8 cellular contexts compared by ENCODE assay signal in genomic region chr1:154935749-154936415, GRCh38. TPM values are rescaled to one million over a fixed set of nuclear protein-coding genes. Genes with fewer than 3 reads are reported as not detected.
DNase-seq lines count a peak whose midpoint lies in the region; ATAC-seq and TF ChIP-seq lines count a peak whose summit lies in the region.

No MANE protein-coding gene starts in this region.

- no peak for TF ChIP-seq CTCF in testis (IDR thresholded peaks at IDR 0.05)

- peak overlapping the region; percentile 98 to 99 for H3K27ac ChIP-seq in testis

- peak overlapping the region; percentile 96 for H3K27ac Mint-ChIP-seq in activated CD8-positive, alpha-beta memory T cell treated with anti-CD3 and anti-CD28 coated beads, Interleukin-2, amount 10 ng/mL, durations not matched to agents 7 days and 5 days
- peak overlapping the region; percentile 96 for H3K27ac Mint-ChIP-seq in activated naive CD8-positive, alpha-beta T cell treated with anti-CD3 and anti-CD28 coated beads for 36 hours

- intact Hi-C loops in testis (cut with DNase I; ENCODE audit: low total_unique reads) = no loop called here

- no peak for DNase-seq in activated CD8-positive, alpha-beta memory T cell treated with anti-CD3 and anti-CD28 coated beads, Interleukin-2, amount 10 ng/mL, durations not matched to agents 7 days and 5 days
- DNase-seq in activated CD8-positive, alpha-beta memory T cell treated with anti-CD3 and anti-CD28 coated beads, Interleukin-2, amount 50 U/mL, for 4 hours = no peak
- no peak for DNase-seq in activated naive CD8-positive, alpha-beta T cell treated with anti-CD3 and anti-CD28 coated beads for 36 hours
- DNase-seq in kidney tubule cell (ENCODE audit: low spot score) (peak; percentile 35), testis (no peak), NCI-H2196 (lab: John Stamatoyannopoulos, UW; ENCODE audit: unreplicated experiment) (no peak)

- no peaks in the 10 kb centered on the region for H3K9me3 ChIP-seq in testis

- 33 to 48% methylated on average over 17 to 20 of the region's 20 CpGs for WGBS in testis, 2 donors

- H3K27me3 ChIP-seq in testis = no peaks in the 10 kb centered on the region

- no peak for ATAC-seq in activated CD8-positive, alpha-beta memory T cell treated with anti-CD3 and anti-CD28 coated beads, Interleukin-2, amount 10 ng/mL, durations not matched to agents 7 days and 5 days
- ATAC-seq in GM21367 (IDR thresholded peaks at IDR 0.05; ENCODE audit: unreplicated experiment) (no peak), GM19455 (IDR thresholded peaks at IDR 0.05; ENCODE audit: unreplicated experiment) (no peak)

- peak overlapping the region; percentile 95 for H3K4me3 Mint-ChIP-seq in activated CD8-positive, alpha-beta memory T cell treated with anti-CD3 and anti-CD28 coated beads, Interleukin-2, amount 10 ng/mL, durations not matched to agents 7 days and 5 days
- peak overlapping the region; percentile 93 for H3K4me3 Mint-ChIP-seq in activated naive CD8-positive, alpha-beta T cell treated with anti-CD3 and anti-CD28 coated beads for 36 hours

- peaks cover 7% of the 10 kb centered on the region for H3K36me3 Mint-ChIP-seq in activated CD8-positive, alpha-beta memory T cell treated with anti-CD3 and anti-CD28 coated beads, Interleukin-2, amount 10 ng/mL, durations not matched to agents 7 days and 5 days
- H3K36me3 Mint-ChIP-seq in activated naive CD8-positive, alpha-beta T cell treated with anti-CD3 and anti-CD28 coated beads for 36 hours = peaks cover 7% of the 10 kb centered on the region

- H3K36me3 ChIP-seq in testis (ENCODE audit: low read depth, missing control alignments) = no peaks in the 10 kb centered on the region

- CTCF ChIA-PET in activated CD8-positive, alpha-beta memory T cell treated with anti-CD3 and anti-CD28 coated beads, Interleukin-2, amount 10 ng/mL, durations not matched to agents 7 days and 5 days (lab: Charles Lee) = interaction anchor here (0.9 to 4.2 kb wide), 23 partner anchors 8 to 376 kb away, joined by 3 to 23 read pairs (median 4); partner anchors contain the start of genes ADAM15, FLAD1, PBXIP1 and PYGO2

- H3K4me1 Mint-ChIP-seq in activated CD8-positive, alpha-beta memory T cell treated with anti-CD3 and anti-CD28 coated beads, Interleukin-2, amount 10 ng/mL, durations not matched to agents 7 days and 5 days = peaks cover 53% of the 10 kb centered on the region
- H3K4me1 Mint-ChIP-seq in activated naive CD8-positive, alpha-beta T cell treated with anti-CD3 and anti-CD28 coated beads for 36 hours = peaks cover 42% of the 10 kb centered on the region

- H3K9me3 Mint-ChIP-seq in activated CD8-positive, alpha-beta memory T cell treated with anti-CD3 and anti-CD28 coated beads, Interleukin-2, amount 10 ng/mL, durations not matched to agents 7 days and 5 days (ENCODE audit: low read depth) = no peaks in the 10 kb centered on the region
- no peaks in the 10 kb centered on the region for H3K9me3 Mint-ChIP-seq in activated naive CD8-positive, alpha-beta T cell treated with anti-CD3 and anti-CD28 coated beads for 36 hours

- H3K27me3 Mint-ChIP-seq in activated CD8-positive, alpha-beta memory T cell treated with anti-CD3 and anti-CD28 coated beads, Interleukin-2, amount 10 ng/mL, durations not matched to agents 7 days and 5 days = no peaks in the 10 kb centered on the region
- H3K27me3 Mint-ChIP-seq in activated naive CD8-positive, alpha-beta T cell treated with anti-CD3 and anti-CD28 coated beads for 36 hours = no peaks in the 10 kb centered on the region

- peak overlapping the region; percentile 74 to 86 for H3K4me3 ChIP-seq in testis

- TF ChIP-seq POLR2A in testis (IDR thresholded peaks at IDR 0.05) = no peak

- H3K4me1 ChIP-seq in testis = peaks cover 26% of the 10 kb centered on the region

RNA-seq across cellular contexts. Expression of gene PMVK, which starts 0.6 kb away (rescaled TPM):
- total RNA-seq in activated CD8-positive, alpha-beta memory T cell treated with anti-CD3 and anti-CD28 coated beads, Interleukin-2, amount 10 ng/mL, durations not matched to agents 7 days and 5 days = 10 to 100 TPM; 43.6 to 46.8 TPM
- total RNA-seq in activated naive CD8-positive, alpha-beta T cell treated with anti-CD3 and anti-CD28 coated beads for 36 hours = 10 to 100 TPM; 29.8 to 32.8 TPM
- 10 to 100 TPM; 21.1 to 27.7 TPM for total RNA-seq in testis
- 44.6 TPM for polyA plus RNA-seq in testis (ENCODE audit: insufficient read depth, low read depth, low replicate concordance)

RNA-seq across cellular contexts. Expression of gene PBXIP1, which starts 20.0 kb away (rescaled TPM):
- total RNA-seq in activated CD8-positive, alpha-beta memory T cell treated with anti-CD3 and anti-CD28 coated beads, Interleukin-2, amount 10 ng/mL, durations not matched to agents 7 days and 5 days = 10 to 100 TPM; 52.6 to 61.5 TPM
- 10 to 100 TPM; 12.2 to 13.2 TPM for total RNA-seq in activated naive CD8-positive, alpha-beta T cell treated with anti-CD3 and anti-CD28 coated beads for 36 hours
- total RNA-seq in testis = 10 to 100 TPM; 84.1 to 87.1 TPM
- 111 TPM for polyA plus RNA-seq in testis (ENCODE audit: insufficient read depth, low read depth, low replicate concordance)

RNA-seq across cellular contexts. Expression of gene PYGO2, which starts 25.7 kb away (rescaled TPM):
- total RNA-seq in activated CD8-positive, alpha-beta memory T cell treated with anti-CD3 and anti-CD28 coated beads, Interleukin-2, amount 10 ng/mL, durations not matched to agents 7 days and 5 days = 10 to 100 TPM; 44.0 to 47.9 TPM
- 10 to 100 TPM; 24.2 to 25.1 TPM for total RNA-seq in activated naive CD8-positive, alpha-beta T cell treated with anti-CD3 and anti-CD28 coated beads for 36 hours
- total RNA-seq in testis = 10 to 100 TPM; 31.0 to 34.9 TPM
- 33.2 TPM for polyA plus RNA-seq in testis (ENCODE audit: insufficient read depth, low read depth, low replicate concordance)

RNA-seq across cellular contexts. Expression of gene SHC1, which starts 34.7 kb away (rescaled TPM):
- total RNA-seq in activated CD8-positive, alpha-beta memory T cell treated with anti-CD3 and anti-CD28 coated beads, Interleukin-2, amount 10 ng/mL, durations not matched to agents 7 days and 5 days = 10 to 100 TPM; 48.0 to 57.4 TPM
- 10 to 100 TPM; 34.7 to 38.4 TPM for total RNA-seq in activated naive CD8-positive, alpha-beta T cell treated with anti-CD3 and anti-CD28 coated beads for 36 hours
- total RNA-seq in testis = 10 to 100 TPM; 47.9 to 59.3 TPM
- polyA plus RNA-seq in testis (ENCODE audit: insufficient read depth, low read depth, low replicate concordance) = 49.0 TPM

RNA-seq across cellular contexts. Expression of gene CKS1B, which starts 38.6 kb away (rescaled TPM):
- total RNA-seq in activated CD8-positive, alpha-beta memory T cell treated with anti-CD3 and anti-CD28 coated beads, Interleukin-2, amount 10 ng/mL, durations not matched to agents 7 days and 5 days = 100 to 1,000 TPM; 149 to 155 TPM
- total RNA-seq in activated naive CD8-positive, alpha-beta T cell treated with anti-CD3 and anti-CD28 coated beads for 36 hours = 100 to 1,000 TPM; 156 TPM
- 10 to 100 TPM; 45.5 to 84.3 TPM for total RNA-seq in testis
- 100 TPM for polyA plus RNA-seq in testis (ENCODE audit: insufficient read depth, low read depth, low replicate concordance)
